19 cellular contexts compared by ENCODE assay signal in genomic region chr15:29021901-29022300, GRCh38.
A peak's percentile ranks its signal among the peaks of the same experiment; 100 is the strongest.
DNase-seq lines count a peak whose midpoint lies in the region; TF ChIP-seq lines count a peak whose summit lies in the region.
"Had no signal": no experiment of that assay in that cellular context is flagged by ENCODE, and none has a peak within 500 bp of the region (broad histone marks: within the 10 kb centered on the region; RNA-seq: fewer than 3 reads in every experiment).

No MANE protein-coding gene starts in this region.

- H3K36me3 ChIP-seq in testis (ENCODE audit: low read depth, missing control alignments) (no peaks in the 10 kb centered on the region), tibial artery (no peaks in the 10 kb centered on the region), HAP-1 (replicated peaks) (no peaks in the 10 kb centered on the region)
- H3K36me3 ChIP-seq: Peyer's patch had no signal

- in situ Hi-C loops in HAP-1 (cut with MboI; ENCODE audit: low sequenced_read_pairs): no loop called here

- 58 to 67% methylated on average over 7 of the region's 7 CpGs for WGBS in testis, 2 donors

- no peaks in the 10 kb centered on the region for H3K27me3 ChIP-seq in testis
- H3K27me3 ChIP-seq in tibial artery: no peaks in the 10 kb centered on the region
- H3K27me3 ChIP-seq in HAP-1 (ENCODE audit: low read depth): no peaks in the 10 kb centered on the region
- H3K27me3 ChIP-seq: Peyer's patch had no signal

- intact Hi-C loops in testis (cut with DNase I; ENCODE audit: low total_unique reads): no loop called here
- intact Hi-C loops in tibial artery (cut with DNase I; ENCODE audit: low total_unique reads): no loop called here

- H3K4me3 ChIP-seq in testis: no peak overlapping the region
- no peak overlapping the region for H3K4me3 ChIP-seq in tibial artery
- no peak overlapping the region for H3K4me3 ChIP-seq in HAP-1
- H3K4me3 ChIP-seq: Peyer's patch had no signal

- H3K4me1 ChIP-seq in testis: no peaks in the 10 kb centered on the region
- no peaks in the 10 kb centered on the region for H3K4me1 ChIP-seq in tibial artery
- peaks cover 3% of the 10 kb centered on the region for H3K4me1 ChIP-seq in HAP-1
- H3K4me1 ChIP-seq: Caco-2, Peyer's patch had no signal

- TF ChIP-seq POLR2A in testis (IDR thresholded peaks at IDR 0.05): no peak

- H3K9me3 ChIP-seq in testis (no peaks in the 10 kb centered on the region), tibial artery (no peaks in the 10 kb centered on the region), HAP-1 (no peaks in the 10 kb centered on the region)
- H3K9me3 ChIP-seq: Caco-2, Peyer's patch, SK-N-SH had no signal

- no peak for TF ChIP-seq CTCF in testis (IDR thresholded peaks at IDR 0.05)
- no peak for TF ChIP-seq CTCF in tibial artery (IDR thresholded peaks at IDR 0.05)

- DNase-seq in NCI-H226: peak; percentile 57
- DNase-seq in caudate nucleus (lab: John Stamatoyannopoulos, UW): peak in 4 of 61 donors; percentile 13 to 56 (median 44)
- DNase-seq in inferior parietal cortex (ENCODE audit: extremely low spot score): peak; percentile 81
- DNase-seq in testis: peak; percentile 37
- no peak for DNase-seq in iPS-NIHi7 (ENCODE audit: extremely low spot score)
- DNase-seq in tibial artery: no peak
- DNase-seq in HAP-1 (ENCODE audit: low spot score in 2 of 2): no peak
- DNase-seq: ACHN, AML-193, Caco-2, DMS153, H9, NCI-H1417 treated with DMSO at 0.1 percent for 48 hours, NCI-H1930, NCI-H2171, NCI-H510A treated with DMSO at 0.1 percent for 48 hours, Peyer's patch, Right ventricle myocardium superior, SK-N-SH had no signal

- H3K27ac ChIP-seq in caudate nucleus (ENCODE audit: low read depth, low read length) (peak overlapping the region; percentile 28), testis (no peak overlapping the region), tibial artery (no peak overlapping the region)
- H3K27ac ChIP-seq: Peyer's patch had no signal

Comparison
In these comparisons a context has a peak if more than half of its experiments do, and no peak if none do; other contexts are left out.
1. DNase-seq: peak in NCI-H226 (single experiment), inferior parietal cortex (single experiment) and testis (single experiment); none in iPS-NIHi7 (single experiment), tibial artery (0 of 2) and HAP-1 (0 of 2).